Comparison of ENCODE assay signal across 20 cellular contexts in genomic region chr6:86609549-86610388, GRCh38.
"Had no signal": no experiment of that assay in that cellular context is flagged by ENCODE, and none has a peak within 500 bp of the region (broad histone marks: within the 10 kb centered on the region; RNA-seq: fewer than 3 reads in every experiment).

No MANE protein-coding gene starts in this region.

- H3K27me3 ChIP-seq: body of pancreas, foreskin keratinocyte, left lung, tibial artery had no signal

- DNase-seq: activated CD4-positive, alpha-beta T cell treated with anti-CD3 and anti-CD28 coated beads, Interleukin-2, amount 50 U/mL, for 1 hour; activated CD4-positive, CD25-positive, alpha-beta regulatory T cell treated with anti-CD3 and anti-CD28 coated beads, Interleukin-2, amount 50 U/mL, for 72 hours; activated CD8-positive, alpha-beta T cell treated with anti-CD3 and anti-CD28 coated beads, Interleukin-2, amount 10 ng/mL, durations not matched to agents 7 days and 5 days; activated gamma-delta T cell treated with Interleukin-2 at 50 U/mL for 16 hours; anterior cingulate cortex; body of pancreas; central memory CD4-positive, alpha-beta T cell; dermis blood vessel endothelial cell; effector CD8-positive, alpha-beta T cell; foreskin keratinocyte; left lung; midbrain; natural killer cell; stimulated activated CD4-positive, alpha-beta T cell treated with anti-CD3 and anti-CD28 coated beads, Interleukin-12 subunit alpha, Interleukin-12 subunit beta, amount 100 ng/mL, for 4 hours; stimulated activated CD4-positive, alpha-beta T cell treated with anti-CD3 and anti-CD28 coated beads, Interleukin-1b, Interleukin-23, amount 100 ng/mL, for 48 hours; tibial artery; WERI-Rb-1 had no signal

- H3K36me3 ChIP-seq: left lung, prostate gland, tibial artery, WERI-Rb-1 had no signal

- FAIRE-seq: TTC549 had no signal

- H3K27ac ChIP-seq: body of pancreas, foreskin keratinocyte, left lung, prostate gland, tibial artery, WERI-Rb-1 had no signal

- H3K9me3 ChIP-seq: body of pancreas, left lung, prostate gland, tibial artery had no signal

- H3K4me3 ChIP-seq: body of pancreas, left lung, lung, prostate gland, tibial artery had no signal

- H3K4me1 ChIP-seq: body of pancreas, foreskin keratinocyte, left lung, prostate gland had no signal

- ATAC-seq: activated CD8-positive, alpha-beta T cell treated with anti-CD3 and anti-CD28 coated beads, Interleukin-2, amount 10 ng/mL, durations not matched to agents 7 days and 5 days; body of pancreas; foreskin keratinocyte; left lung; natural killer cell had no signal
